In the genomic region with DNA sequence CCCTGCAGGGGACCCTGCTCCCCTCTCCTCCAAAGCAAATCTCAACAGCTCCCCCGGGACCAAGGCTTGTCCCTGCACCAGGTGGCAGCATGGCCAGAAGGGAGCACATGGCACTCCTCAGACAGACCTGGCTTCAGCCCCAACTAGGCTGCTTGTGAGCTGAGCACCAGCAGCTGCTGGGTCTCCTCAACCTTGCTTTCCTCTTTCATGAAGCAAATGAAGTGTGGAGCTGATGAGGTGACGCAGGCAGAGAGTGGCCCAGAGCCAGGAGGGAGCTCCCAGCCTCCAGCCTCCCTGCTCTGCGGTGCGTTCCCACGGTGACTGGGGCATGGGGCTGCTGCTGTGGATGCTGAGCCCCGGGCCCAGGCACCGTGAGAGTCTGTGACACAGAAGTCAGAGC, we compare ENCODE assay signal across 19 cellular contexts. TPM values are rescaled to one million over a fixed set of nuclear protein-coding genes. Genes with fewer than 3 reads are reported as not detected.
DNase-seq lines count a peak whose midpoint lies in the region; TF ChIP-seq lines count a peak whose summit lies in the region.
"Had no signal": no experiment of that assay in that cellular context is flagged by ENCODE, and none has a peak within 500 bp of the region (broad histone marks: within the 10 kb centered on the region; RNA-seq: fewer than 3 reads in every experiment).

No MANE protein-coding gene starts in this region.

- H3K27ac Mint-ChIP-seq in H9 = no peak overlapping the region
- H3K27ac Mint-ChIP-seq in nephron progenitor cell = no peak overlapping the region
- no peak overlapping the region for H3K27ac Mint-ChIP-seq in activated CD4-positive, alpha-beta T cell treated with anti-CD3 and anti-CD28 coated beads, Interleukin-2, amount 10 ng/mL, durations not matched to agents 24 days and 14 days
- H3K27ac Mint-ChIP-seq: type B pancreatic cell had no signal

- H2BK12ac ChIP-seq in H9 (ENCODE audit: insufficient read length, low read depth, low read length) = no peak overlapping the region

- no peak overlapping the region for H2BK5ac ChIP-seq in H9 (ENCODE audit: insufficient read length, low read length)

- H3K14ac ChIP-seq in H9 (ENCODE audit: insufficient read depth, low read length) = peak overlapping the region; percentile 48; the same call in 1 of the 2 replicates

- H3K27me3 ChIP-seq in AG04450 (ENCODE audit: control insufficient read depth, insufficient read depth, low read length) (peaks cover 7% of the 10 kb centered on the region), H9 (ENCODE audit: insufficient read depth, low read length) (no peaks in the 10 kb centered on the region)
- H3K27me3 ChIP-seq: ascending aorta had no signal

- POLR2A ChIA-PET in AG04450 (lab: Yijun Ruan, JAX) = no interaction called here

- H3K4me3 Mint-ChIP-seq in H9 (no peak overlapping the region), nephron progenitor cell (no peak overlapping the region)
- no peak overlapping the region for H3K4me3 Mint-ChIP-seq in activated CD4-positive, alpha-beta T cell treated with anti-CD3 and anti-CD28 coated beads, Interleukin-2, amount 10 ng/mL, durations not matched to agents 24 days and 14 days
- H3K4me3 Mint-ChIP-seq: type B pancreatic cell had no signal

- H3K56ac ChIP-seq in H9 (ENCODE audit: insufficient read length, low read depth, low read length) = no peak overlapping the region

- no peak overlapping the region for H3K27ac ChIP-seq in AG04450 (ENCODE audit: low read depth, low read length)
- H3K27ac ChIP-seq in H9 (ENCODE audit: insufficient read length, low read depth, low read length) = no peak overlapping the region
- H3K27ac ChIP-seq: prostate gland had no signal

- H3K4me1 ChIP-seq in H9 (ENCODE audit: insufficient read depth, low read length) = no peaks in the 10 kb centered on the region
- H3K4me1 ChIP-seq: prostate gland had no signal

- H3K18ac ChIP-seq in H9 (ENCODE audit: insufficient read length, low read depth, low read length) = no peak overlapping the region

- no peak overlapping the region for H2BK15ac ChIP-seq in H9 (ENCODE audit: low read depth, low read length)

- H3K9me3 Mint-ChIP-seq in H9 = no peaks in the 10 kb centered on the region
- H3K9me3 Mint-ChIP-seq in nephron progenitor cell = no peaks in the 10 kb centered on the region
- H3K9me3 Mint-ChIP-seq in activated CD4-positive, alpha-beta T cell treated with anti-CD3 and anti-CD28 coated beads, Interleukin-2, amount 10 ng/mL, durations not matched to agents 24 days and 14 days = no peaks in the 10 kb centered on the region
- H3K9me3 Mint-ChIP-seq: type B pancreatic cell had no signal

- intact Hi-C loops in activated CD4-positive, alpha-beta T cell treated with anti-CD3 and anti-CD28 coated beads, Interleukin-2, amount 10 ng/mL, durations not matched to agents 24 days and 14 days (cut with micrococcal nuclease) = no loop called here

- no peaks in the 10 kb centered on the region for H3K79me1 ChIP-seq in H9 (ENCODE audit: insufficient read depth, low read depth, low read length, poor library complexity, severe bottlenecking)

- H3K79me2 ChIP-seq in H9 (ENCODE audit: insufficient read depth, low read length) = no peaks in the 10 kb centered on the region

- no CpG with 5 or more reads among the region's 7 CpGs for WGBS in H9 (ENCODE audit: extremely low coverage, insufficient read length, low lambda C conversion rate)

- no peaks in the 10 kb centered on the region for H4K20me1 ChIP-seq in H9 (ENCODE audit: control insufficient read depth, insufficient read depth, insufficient read length)

- no peak overlapping the region for H3K4me3 ChIP-seq in AG04450 (ENCODE audit: low read depth, low read length)
- H3K4me3 ChIP-seq: ascending aorta, mucosa of descending colon, prostate gland had no signal

- CTCF ChIA-PET in AG04450 (lab: Charles Lee) = interaction anchor here (0.6 to 2.5 kb wide), 3 partner anchors 43 to 1037 kb away, joined by 4 to 10 read pairs (median 6); no protein-coding TSS in a partner anchor

- H3K36me3 Mint-ChIP-seq in H9 (ENCODE audit: insufficient read depth in 1 of 3, low read depth in 3 of 3) (peaks cover 4 to 7% (median 6%) of the 10 kb centered on the region in 3 experiments; a peak in 5 of 7 replicates), nephron progenitor cell (ENCODE audit: low read depth) (peaks cover 6% of the 10 kb centered on the region)
- H3K36me3 Mint-ChIP-seq in activated CD4-positive, alpha-beta T cell treated with anti-CD3 and anti-CD28 coated beads, Interleukin-2, amount 10 ng/mL, durations not matched to agents 24 days and 14 days (ENCODE audit: low read depth) = no peaks in the 10 kb centered on the region
- H3K36me3 Mint-ChIP-seq: type B pancreatic cell had no signal

- no peak overlapping the region for H3K9ac ChIP-seq in H9 (ENCODE audit: extremely low read depth, insufficient read length, low read length)

- H4K91ac ChIP-seq in H9 (ENCODE audit: insufficient read length, low read depth, low read length) = no peak overlapping the region

- H2BK20ac ChIP-seq in H9 (ENCODE audit: low read depth, low read length, poor library complexity, severe bottlenecking) = no peak overlapping the region

- H3K27me3 Mint-ChIP-seq in H9 (ENCODE audit: low read depth) (no peaks in the 10 kb centered on the region; the same call in 1 of the 2 replicates), nephron progenitor cell (ENCODE audit: low read depth, poor library complexity) (no peaks in the 10 kb centered on the region)
- no peaks in the 10 kb centered on the region for H3K27me3 Mint-ChIP-seq in activated CD4-positive, alpha-beta T cell treated with anti-CD3 and anti-CD28 coated beads, Interleukin-2, amount 10 ng/mL, durations not matched to agents 24 days and 14 days
- H3K27me3 Mint-ChIP-seq: type B pancreatic cell had no signal

- no peak overlapping the region for H3K4me2 ChIP-seq in H9 (ENCODE audit: insufficient read depth, insufficient read length, low read length)

- no peak overlapping the region for H2AFZ ChIP-seq in H9 (ENCODE audit: low read length)

- H2BK120ac ChIP-seq in H9 (ENCODE audit: low read depth, low read length, poor library complexity, severe bottlenecking) = no peak overlapping the region

- H3K4ac ChIP-seq in H9 (ENCODE audit: low read depth, low read length) = no peak overlapping the region

- no peak overlapping the region for H4K8ac ChIP-seq in H9 (replicated peaks; ENCODE audit: insufficient read length, low read depth, low read length)

- no peak overlapping the region for H3K23ac ChIP-seq in H9 (ENCODE audit: insufficient read length, low read depth, low read length)

- H4K5ac ChIP-seq in H9 (ENCODE audit: insufficient read length, low read depth, low read length) = no peak overlapping the region

- H3K4me1 Mint-ChIP-seq in H9 = peaks cover 0 to 1% of the 10 kb centered on the region in 2 experiments; a peak in 1 of 4 replicates
- peaks cover 24% of the 10 kb centered on the region for H3K4me1 Mint-ChIP-seq in nephron progenitor cell
- H3K4me1 Mint-ChIP-seq in activated CD4-positive, alpha-beta T cell treated with anti-CD3 and anti-CD28 coated beads, Interleukin-2, amount 10 ng/mL, durations not matched to agents 24 days and 14 days = no peaks in the 10 kb centered on the region

- no peak overlapping the region for H3T11ph ChIP-seq in H9 (ENCODE audit: low read length)

- H2AK5ac ChIP-seq in H9 (ENCODE audit: insufficient read length, low read length) = no peak overlapping the region

- DNase-seq in AG04450 (ENCODE audit: low read depth, low spot score) = peak; percentile 34
- no peak for DNase-seq in H9
- peak; percentile 33 for DNase-seq in NCI-H69 (lab: John Stamatoyannopoulos, UW)
- DNase-seq in glomerular visceral epithelial cell (ENCODE audit: extremely low spot score) = peak; percentile 51
- DNase-seq in nephron progenitor cell = no peak
- no peak for DNase-seq in activated CD4-positive, alpha-beta T cell treated with anti-CD3 and anti-CD28 coated beads, Interleukin-2, amount 10 ng/mL, durations not matched to agents 24 days and 14 days
- DNase-seq in ureter (ENCODE audit: low spot score) = no peak
- DNase-seq in GM20000 (ENCODE audit: low spot score) = no peak
- DNase-seq: activated effector memory CD4-positive, alpha-beta T cell treated with anti-CD3 and anti-CD28 coated beads, Interleukin-2, amount 50 U/mL, for 16 hours; EL; H7; mucosa of descending colon; NCI-H774; Right ventricle myocardium superior; stimulated activated CD4-positive, alpha-beta T cell treated with anti-CD3 and anti-CD28 coated beads, Interleukin-1b, Interleukin-23, amount 100 ng/mL, for 48 hours; stimulated activated CD8-positive, alpha-beta memory T cell treated with anti-CD3 and anti-CD28 coated beads, Interleukin-4, amount 100 ng/mL, for 48 hours had no signal

- no peak for TF ChIP-seq CTCF in AG04450 (IDR thresholded peaks at IDR 0.05; ENCODE audit: low read depth, low read length)
- no peak for TF ChIP-seq CTCF in H9 (conservative IDR thresholded peaks at IDR 0.05)
- TF ChIP-seq CTCF in nephron progenitor cell (IDR thresholded peaks at IDR 0.05) = no peak
- no peak for TF ChIP-seq CTCF in GM20000 (IDR thresholded peaks at IDR 0.05; ENCODE audit: extremely low read depth, missing control alignments)

- H3K23me2 ChIP-seq in H9 (ENCODE audit: insufficient read length, low read depth, low read length, poor library complexity, severe bottlenecking) = no peaks in the 10 kb centered on the region

- H3K9me3 ChIP-seq in AG04450 (ENCODE audit: control insufficient read depth, insufficient read depth, low read length) (peaks cover 14% of the 10 kb centered on the region; the same call in 1 of the 2 replicates), H9 (ENCODE audit: control insufficient read depth, low read depth, low read length) (no peaks in the 10 kb centered on the region)
- H3K9me3 ChIP-seq: ascending aorta, mucosa of descending colon, prostate gland had no signal

RNA-seq across cellular contexts. Expression of gene MEGF6, which starts 34.0 kb away (rescaled TPM):
- polyA plus RNA-seq in AG04450 (2011; rRNA removed) = 0.45 and 0.65 TPM in 2 replicates
- polyA minus RNA-seq in AG04450 (2011; rRNA and poly(A)+ RNA removed) = 0.22 and 0.23 TPM in 2 replicates
- total RNA-seq in H9 (2021) = 19.9 and 21.3 TPM in 2 replicates
- 1.7 and 2.1 TPM in 2 replicates for total RNA-seq in activated CD4-positive, alpha-beta T cell treated with anti-CD3 and anti-CD28 coated beads, Interleukin-2, amount 10 ng/mL, durations not matched to agents 24 days and 14 days
- 22.2 TPM for total RNA-seq in ureter

RNA-seq across cellular contexts. Expression of gene TPRG1L, which starts 47.5 kb away (rescaled TPM):
- 44.2 and 45.1 TPM in 2 replicates for polyA plus RNA-seq in AG04450 (2011; rRNA removed)
- polyA minus RNA-seq in AG04450 (2011; rRNA and poly(A)+ RNA removed) = 31.8 and 36.2 TPM in 2 replicates
- 24.0 and 24.7 TPM in 2 replicates for total RNA-seq in H9 (2021)
- 8.6 and 9.7 TPM in 2 replicates for total RNA-seq in activated CD4-positive, alpha-beta T cell treated with anti-CD3 and anti-CD28 coated beads, Interleukin-2, amount 10 ng/mL, durations not matched to agents 24 days and 14 days
- 54.7 TPM for total RNA-seq in ureter

Comparison
In these comparisons a context has a peak if more than half of its experiments do, and no peak if none do; other contexts are left out.
1. DNase-seq: peak in AG04450 (single experiment), NCI-H69 (single experiment) and glomerular visceral epithelial cell (single experiment); none in H9 (single experiment), nephron progenitor cell (single experiment), activated CD4-positive, alpha-beta T cell treated with anti-CD3 and anti-CD28 coated beads, Interleukin-2, amount 10 ng/mL, durations not matched to agents 24 days and 14 days (single experiment), ureter (single experiment) and GM20000 (single experiment).